In genomic region chr6:148203970-148204369, GRCh38 we compare ENCODE assay signal across 9 cellular contexts.
DNase-seq lines count a peak whose midpoint lies in the region; ATAC-seq and TF ChIP-seq lines count a peak whose summit lies in the region.
"Had no signal": no experiment of that assay in that cellular context is flagged by ENCODE, and none has a peak within 500 bp of the region (broad histone marks: within the 10 kb centered on the region; RNA-seq: fewer than 3 reads in every experiment).

No MANE protein-coding gene starts in this region.

- intact Hi-C loops in transverse colon (cut with DNase I; ENCODE audit: low total_unique reads), result no loop called here

- POLR2A ChIA-PET in activated naive CD8-positive, alpha-beta T cell treated with anti-CD3 and anti-CD28 coated beads, Interleukin-2, amount 10 ng/mL, durations not matched to agents 7 days and 5 days (lab: Charles Lee), result interaction anchor here (0.6 kb wide), 1 partner anchor 101 kb away, joined by 3 read pairs; no protein-coding TSS in a partner anchor

- no peak for TF ChIP-seq EP300 in transverse colon (IDR thresholded peaks at IDR 0.05; ENCODE audit: low read depth)

- 51% methylated on average over 9 of the region's 9 CpGs; no CpG with 5 or more reads in 1 of the 2 donors for WGBS in transverse colon (ENCODE audit: low coverage in 1 of 2), 2 donors

- ATAC-seq in HG03103 (IDR thresholded peaks at IDR 0.05; ENCODE audit: low read depth, unreplicated experiment), result peak; percentile 99
- peak; percentile 90 for ATAC-seq in activated naive CD8-positive, alpha-beta T cell treated with anti-CD3 and anti-CD28 coated beads, Interleukin-2, amount 10 ng/mL, durations not matched to agents 7 days and 5 days (ENCODE audit: low read depth)

- peaks cover 80% of the 10 kb centered on the region for H3K27me3 Mint-ChIP-seq in activated naive CD8-positive, alpha-beta T cell treated with anti-CD3 and anti-CD28 coated beads, Interleukin-2, amount 10 ng/mL, durations not matched to agents 7 days and 5 days

- no peaks in the 10 kb centered on the region for H3K27me3 ChIP-seq in transverse colon

- DNase-seq in activated gamma-delta T cell treated with Interleukin-2 at 50 U/mL for 16 hours (peak; percentile 22), activated gamma-delta T cell (lab: John Stamatoyannopoulos, UW) (no peak), SKM-1 (lab: John Stamatoyannopoulos, UW; ENCODE audit: unreplicated experiment) (peak; percentile 75), transverse colon (no peak), G401 (ENCODE audit: low spot score) (no peak)
- DNase-seq in activated naive CD8-positive, alpha-beta T cell treated with anti-CD3 and anti-CD28 coated beads, Interleukin-2, amount 10 ng/mL, durations not matched to agents 7 days and 5 days, result peak; percentile 58
- peak; percentile 42 for DNase-seq in stimulated activated CD4-positive, alpha-beta T cell treated with anti-CD3 and anti-CD28 coated beads, Interleukin-2, amount 100 ng/mL, for 4 hours (ENCODE audit: low read depth)

- no peaks in the 10 kb centered on the region for H3K36me3 ChIP-seq in transverse colon

- peaks cover 10% of the 10 kb centered on the region for H3K9me3 Mint-ChIP-seq in activated naive CD8-positive, alpha-beta T cell treated with anti-CD3 and anti-CD28 coated beads, Interleukin-2, amount 10 ng/mL, durations not matched to agents 7 days and 5 days

- peaks cover 0 to 7% (median 0%) of the 10 kb centered on the region in 4 donors for H3K4me1 ChIP-seq in transverse colon

- no peak for TF ChIP-seq CTCF in transverse colon (IDR thresholded peaks at IDR 0.05)

- H3K27ac ChIP-seq in transverse colon, result no peak overlapping the region
- H3K27ac ChIP-seq: C4-2B had no signal

- peaks cover 2% of the 10 kb centered on the region for H3K36me3 Mint-ChIP-seq in activated naive CD8-positive, alpha-beta T cell treated with anti-CD3 and anti-CD28 coated beads, Interleukin-2, amount 10 ng/mL, durations not matched to agents 7 days and 5 days

- TF ChIP-seq POLR2A in transverse colon (IDR thresholded peaks at IDR 0.05), result no peak

- H3K4me1 Mint-ChIP-seq in activated naive CD8-positive, alpha-beta T cell treated with anti-CD3 and anti-CD28 coated beads, Interleukin-2, amount 10 ng/mL, durations not matched to agents 7 days and 5 days, result peaks cover 14% of the 10 kb centered on the region

- peak overlapping the region; percentile 78 for H3K27ac Mint-ChIP-seq in activated naive CD8-positive, alpha-beta T cell treated with anti-CD3 and anti-CD28 coated beads, Interleukin-2, amount 10 ng/mL, durations not matched to agents 7 days and 5 days

- H3K4me3 ChIP-seq in transverse colon, result no peak overlapping the region

- H3K4me3 Mint-ChIP-seq in activated naive CD8-positive, alpha-beta T cell treated with anti-CD3 and anti-CD28 coated beads, Interleukin-2, amount 10 ng/mL, durations not matched to agents 7 days and 5 days, result peak overlapping the region; percentile 43

- in situ Hi-C loops in transverse colon (cut with MboI; ENCODE audit: low pct_ligation_motif_present in 1 of 4, low pct_unique_long_range_greater_than_20kb in 1 of 4, low sequenced_read_pairs in 3 of 4) (no loop called here), G401 (cut with HindIII; ENCODE audit: low sequenced_read_pairs) (no loop called here)

- no peaks in the 10 kb centered on the region for H3K9me3 ChIP-seq in transverse colon

Comparison
In these comparisons a context has a peak if more than half of its experiments do, and no peak if none do; other contexts are left out.
1. DNase-seq: peak in activated gamma-delta T cell treated with Interleukin-2 at 50 U/mL for 16 hours (single experiment), SKM-1 (single experiment), activated naive CD8-positive, alpha-beta T cell treated with anti-CD3 and anti-CD28 coated beads, Interleukin-2, amount 10 ng/mL, durations not matched to agents 7 days and 5 days (single experiment) and stimulated activated CD4-positive, alpha-beta T cell treated with anti-CD3 and anti-CD28 coated beads, Interleukin-2, amount 100 ng/mL, for 4 hours (single experiment); none in activated gamma-delta T cell (single experiment), transverse colon (single experiment) and G401 (single experiment).